In the genomic region with DNA sequence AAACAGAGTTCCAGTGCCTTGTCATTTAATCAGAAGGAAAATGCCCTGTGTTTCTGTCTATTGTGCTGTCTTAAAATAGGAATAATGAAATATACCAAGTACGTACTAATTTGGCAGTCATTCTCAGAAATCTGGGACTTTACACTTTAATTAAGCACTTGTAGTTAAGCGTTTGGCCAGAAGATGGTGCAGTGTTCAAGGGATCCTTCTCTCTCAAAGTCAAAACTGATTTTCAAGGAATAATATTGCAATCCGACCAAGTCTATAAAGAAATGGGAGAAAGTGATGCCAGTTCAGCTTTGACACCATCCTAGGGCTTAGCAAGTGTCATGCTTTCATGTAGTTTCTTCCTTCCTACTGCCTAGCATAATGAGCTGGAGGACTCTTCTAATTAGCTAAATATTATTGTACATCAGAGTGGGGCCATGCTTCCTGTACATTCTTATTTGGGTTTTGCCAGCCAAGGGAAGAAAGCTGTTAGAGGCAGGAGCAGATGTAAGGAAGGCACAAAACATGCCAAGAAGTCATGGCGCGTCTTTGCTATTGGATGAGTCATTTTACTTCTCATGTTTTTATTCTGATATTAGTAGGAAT, we compare ENCODE assay signal across 8 cellular contexts.
DNase-seq lines count a peak whose midpoint lies in the region; ATAC-seq and TF ChIP-seq lines count a peak whose summit lies in the region.

No MANE protein-coding gene starts in this region.

- H3K27me3 ChIP-seq in Peyer's patch (no peaks in the 10 kb centered on the region), esophagus squamous epithelium (peaks cover 0 to 7% (median 0%) of the 10 kb centered on the region in 4 donors), ovary (no peaks in the 10 kb centered on the region)

- TF ChIP-seq CTCF in Peyer's patch (IDR thresholded peaks at IDR 0.05) (peak in 5 of 6 experiments; percentile 19 to 64 (median 61)), esophagus squamous epithelium (IDR thresholded peaks at IDR 0.05) (peak; percentile 23 to 65 (median 56)), ovary (IDR thresholded peaks at IDR 0.05) (peak; percentile 22 to 48 (median 45))

- H3K4me1 ChIP-seq in Peyer's patch (no peaks in the 10 kb centered on the region), esophagus squamous epithelium (peaks cover 0 to 5% (median 0%) of the 10 kb centered on the region in 3 donors), ovary (ENCODE audit: insufficient read depth) (no peaks in the 10 kb centered on the region)

- DNase-seq in NCI-H1417 (lab: John Stamatoyannopoulos, UW) (peak; percentile 3 to 58 (median 18)), NCI-H1417 treated with DMSO at 0.1 percent for 48 hours (lab: John Stamatoyannopoulos, UW) (no peak), HEK293T (ENCODE audit: extremely low spot score) (peak; percentile 35), Peyer's patch (peak in 1 of 3 donors; percentile 47), esophagus squamous epithelium (lab: John Stamatoyannopoulos, UW) (no peak), ovary (peak in 1 of 5 donors; percentile 19), GOT3 (lab: John Stamatoyannopoulos, UW) (no peak)

- H3K9me3 ChIP-seq in Peyer's patch (no peaks in the 10 kb centered on the region), esophagus squamous epithelium (no peaks in the 10 kb centered on the region), ovary (no peaks in the 10 kb centered on the region)

- 17 to 24% methylated on average over 5 of the region's 5 CpGs for WGBS in esophagus squamous epithelium, 2 donors
- 17 to 26% (median 19%) methylated on average over 5 of the region's 5 CpGs for WGBS in ovary, 3 donors

- TF ChIP-seq POLR2A in Peyer's patch (IDR thresholded peaks at IDR 0.05) (no peak), esophagus squamous epithelium (IDR thresholded peaks at IDR 0.05) (no peak), ovary (IDR thresholded peaks at IDR 0.05) (no peak)

- H3K27ac ChIP-seq in Peyer's patch (no peak overlapping the region), esophagus squamous epithelium (peak overlapping the region in 2 of 4 donors; percentile 22 to 37), ovary (no peak overlapping the region)

- no peak for TF ChIP-seq EP300 in ovary (IDR thresholded peaks at IDR 0.05)

- ATAC-seq in GM18498 (IDR thresholded peaks at IDR 0.05; ENCODE audit: unreplicated experiment) = no peak

- intact Hi-C loops in esophagus squamous epithelium (cut with DNase I) (no loop called here), ovary (cut with DNase I) (loop anchor here in 1 of 4 donors (10.0 kb wide), 1 partner anchor 1591 kb away; no protein-coding TSS in a partner anchor)

- H3K4me3 ChIP-seq in Peyer's patch = no peak overlapping the region
- no peak overlapping the region for H3K4me3 ChIP-seq in esophagus squamous epithelium
- H3K4me3 ChIP-seq in ovary = no peak overlapping the region

- no peaks in the 10 kb centered on the region for H3K36me3 ChIP-seq in Peyer's patch
- no peaks in the 10 kb centered on the region for H3K36me3 ChIP-seq in esophagus squamous epithelium
- no peaks in the 10 kb centered on the region for H3K36me3 ChIP-seq in ovary

- CTCF ChIA-PET in HEK293T (lab: Yijun Ruan, JAX) = interaction anchor here (0.5 to 0.7 kb wide), 2 partner anchors 11 to 747 kb away, joined by 3 read pairs; no protein-coding TSS in a partner anchor

- POLR2A ChIA-PET in HEK293T (lab: Yijun Ruan, JAX) = no interaction called here

TF ChIP-seq in HEK293T, 16 proteins besides CTCF, POLR2A, EP300 and RAD21:
- no peak for TF ChIP-seq FOXA1 (IDR thresholded peaks at IDR 0.05)
- no peak for TF ChIP-seq SUZ12 (IDR thresholded peaks at IDR 0.05)
- no peak for TF ChIP-seq TARDBP (IDR thresholded peaks at IDR 0.05)

Comparison
In these comparisons a context has a peak if more than half of its experiments do, and no peak if none do; other contexts are left out.
1. DNase-seq: peak in NCI-H1417 (3 of 3) and HEK293T (single experiment); none in NCI-H1417 treated with DMSO at 0.1 percent for 48 hours (single experiment), esophagus squamous epithelium (single experiment) and GOT3 (single experiment).
2. Peak in every context shown above with its lines, with median percentiles within 50 percentile points of each other: CTCF ChIP-seq.